In the genomic region with DNA sequence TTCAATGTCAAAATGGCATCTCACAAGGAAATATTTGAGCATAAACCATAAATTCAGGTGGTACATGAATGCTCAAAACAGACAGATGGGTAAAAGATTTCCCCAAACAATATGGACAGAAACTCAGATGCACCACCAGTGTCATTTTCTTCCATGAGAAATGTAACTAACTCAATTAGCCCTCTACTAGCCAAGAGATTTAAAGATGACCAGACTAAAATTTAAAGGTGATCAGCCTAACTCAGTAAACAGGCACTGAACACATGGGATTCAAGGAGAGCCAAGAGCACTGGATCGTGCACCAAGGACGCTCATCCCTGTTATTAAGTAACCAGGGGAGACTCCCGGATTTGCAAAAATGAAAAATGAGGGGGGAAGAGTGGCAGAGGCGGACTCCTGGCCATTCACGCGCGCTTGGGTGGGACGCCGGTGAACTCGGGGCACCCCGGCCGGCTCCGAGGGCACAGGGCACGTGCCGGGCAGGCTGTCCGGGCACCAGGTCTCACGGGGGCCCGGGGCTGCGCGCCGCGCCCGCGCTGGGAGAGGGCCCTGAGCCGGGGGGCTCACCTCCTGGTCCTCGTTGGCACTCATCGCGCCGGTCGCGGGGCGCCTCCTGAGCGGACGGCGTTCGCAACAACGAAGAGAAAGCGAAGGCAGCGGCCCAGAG, we compare ENCODE assay signal across 9 cellular contexts. TPM values are rescaled to one million over a fixed set of nuclear protein-coding genes. Genes with fewer than 3 reads are reported as not detected.
DNase-seq lines count a peak whose midpoint lies in the region; ATAC-seq, FAIRE-seq and TF ChIP-seq lines count a peak whose summit lies in the region.
"Had no signal": no experiment of that assay in that cellular context is flagged by ENCODE, and none has a peak within 500 bp of the region (broad histone marks: within the 10 kb centered on the region; RNA-seq: fewer than 3 reads in every experiment).

No MANE protein-coding gene starts in this region.

- peak overlapping the region; percentile 71 to 92 (median 88) for H3K27ac ChIP-seq in pancreas

- peaks cover 62% of the 10 kb centered on the region for H3K79me2 ChIP-seq in Loucy (ENCODE audit: insufficient read depth, low read length)

- no peak for TF ChIP-seq CTCF in GM20000 (IDR thresholded peaks at IDR 0.05; ENCODE audit: extremely low read depth, missing control alignments)
- TF ChIP-seq CTCF in Loucy (conservative IDR thresholded peaks at IDR 0.05; ENCODE audit: low read length): no peak
- peak in 1 of 4 donors; percentile 3 for TF ChIP-seq CTCF in pancreas (IDR thresholded peaks at IDR 0.05)

- H3K36me3 ChIP-seq in Loucy (ENCODE audit: insufficient read depth, low read length) (no peaks in the 10 kb centered on the region), pancreas (no peaks in the 10 kb centered on the region)

- intact Hi-C loops in pancreas (cut with DNase I): no loop called here

- peaks cover 10% of the 10 kb centered on the region for H4K20me1 ChIP-seq in Loucy (ENCODE audit: insufficient read depth, low read length, poor library complexity, severe bottlenecking)

- no peak for FAIRE-seq in pancreas (lab: Jason Lieb, UNC)
- FAIRE-seq: TTC549 had no signal

- H3K27me3 ChIP-seq in Loucy (ENCODE audit: insufficient read depth, low read length, poor library complexity, severe bottlenecking) (no peaks in the 10 kb centered on the region), pancreas (no peaks in the 10 kb centered on the region)

- H3K4me1 ChIP-seq in Loucy (ENCODE audit: insufficient read depth, low read length, poor library complexity, severe bottlenecking): peaks cover 38% of the 10 kb centered on the region
- H3K4me1 ChIP-seq in pancreas: peaks cover 11 to 18% (median 14%) of the 10 kb centered on the region in 3 donors

- H3K4me3 ChIP-seq in Loucy (ENCODE audit: low read length, poor library complexity, severe bottlenecking): peak overlapping the region; percentile 96
- peak overlapping the region; percentile 69 to 98 (median 90) for H3K4me3 ChIP-seq in pancreas

- H2AFZ ChIP-seq in Loucy (ENCODE audit: low read length): peak overlapping the region; percentile 85

- H3K9me2 ChIP-seq in Loucy (replicated peaks; ENCODE audit: low read depth, low read length): no peaks in the 10 kb centered on the region

- H3K36me3 Mint-ChIP-seq in activated T-helper 17 cell treated with anti-CD3 and anti-CD28 coated beads, Interleukin-2, amount 50 U/mL, for 72 hours (ENCODE audit: low read depth): peaks cover 31% of the 10 kb centered on the region

- H3K4me3 Mint-ChIP-seq in activated T-helper 17 cell treated with anti-CD3 and anti-CD28 coated beads, Interleukin-2, amount 50 U/mL, for 72 hours: peak overlapping the region; percentile 84

- DNase-seq in COLO668 (lab: John Stamatoyannopoulos, UW; ENCODE audit: unreplicated experiment) (peak; percentile 13), GM20000 (ENCODE audit: low spot score) (peak; percentile 49), glomerular visceral epithelial cell (ENCODE audit: extremely low spot score) (peak; percentile 40), pancreas (peak in 4 of 6 donors; percentile 17 to 65 (median 44)), foreskin melanocyte (no peak), SIG-M5 (lab: John Stamatoyannopoulos, UW) (no peak)

- H3F3A ChIP-seq in Loucy (ENCODE audit: low read depth): no peaks in the 10 kb centered on the region

- H3K27me3 Mint-ChIP-seq in activated T-helper 17 cell treated with anti-CD3 and anti-CD28 coated beads, Interleukin-2, amount 50 U/mL, for 72 hours: no peaks in the 10 kb centered on the region

- peak overlapping the region; percentile 72 for H3K4me2 ChIP-seq in Loucy (ENCODE audit: low read depth, low read length, poor library complexity, severe bottlenecking)

- peak overlapping the region; percentile 82 for H3K9ac ChIP-seq in Loucy (ENCODE audit: low read depth, low read length, poor library complexity, severe bottlenecking)

- no peaks in the 10 kb centered on the region for H3K9me3 ChIP-seq in Loucy (ENCODE audit: insufficient read depth, low read depth, low read length)
- no peaks in the 10 kb centered on the region for H3K9me3 ChIP-seq in pancreas

- 0 to 1% methylated on average over 28 to 37 of the region's 39 CpGs for WGBS in pancreas, 2 donors

- H3K4me1 Mint-ChIP-seq in activated T-helper 17 cell treated with anti-CD3 and anti-CD28 coated beads, Interleukin-2, amount 50 U/mL, for 72 hours: peaks cover 22% of the 10 kb centered on the region

- H3K9me3 Mint-ChIP-seq in activated T-helper 17 cell treated with anti-CD3 and anti-CD28 coated beads, Interleukin-2, amount 50 U/mL, for 72 hours: no peaks in the 10 kb centered on the region

- peak overlapping the region; percentile 79 for H3K27ac Mint-ChIP-seq in activated T-helper 17 cell treated with anti-CD3 and anti-CD28 coated beads, Interleukin-2, amount 50 U/mL, for 72 hours

- no peak for ATAC-seq in activated T-helper 17 cell treated with anti-CD3 and anti-CD28 coated beads, Interleukin-2, amount 50 U/mL, for 72 hours (replicated peaks)
- peak; percentile 34 to 58 (median 46) for ATAC-seq in pancreas

RNA-seq across cellular contexts. Expression of a gene that starts 0.5 kb away (rescaled TPM):
- total RNA-seq in activated T-helper 17 cell treated with anti-CD3 and anti-CD28 coated beads, Interleukin-2, amount 50 U/mL, for 72 hours: 10 to 100 TPM in 1 of 2 donors, 1 to 10 TPM in 1; 8.8 to 16.7 TPM
- 10 to 100 TPM in 5 of 6 donors, 1 to 10 TPM in 1; 9.1 to 14.0 (median 12.8) TPM for total RNA-seq in pancreas
- 10 to 100 TPM in 1 of 2 donors, 1 to 10 TPM in 1; 8.5 to 15.4 TPM for polyA plus RNA-seq in pancreas

RNA-seq across cellular contexts. Expression of a gene that starts 0.6 kb away (rescaled TPM):
- total RNA-seq in activated T-helper 17 cell treated with anti-CD3 and anti-CD28 coated beads, Interleukin-2, amount 50 U/mL, for 72 hours: 10 to 100 TPM; 22.0 to 25.6 TPM
- 10 to 100 TPM; 15.0 to 19.2 (median 16.3) TPM for total RNA-seq in pancreas
- polyA plus RNA-seq in pancreas: 10 to 100 TPM in 1 of 2 donors, 1 to 10 TPM in 1; 8.6 to 12.1 TPM

Comparison
In these comparisons a context has a peak if more than half of its experiments do, and no peak if none do; other contexts are left out.
1. DNase-seq: peak in COLO668 (single experiment), GM20000 (single experiment), glomerular visceral epithelial cell (single experiment) and pancreas (4 of 6); none in foreskin melanocyte (single experiment) and SIG-M5 (single experiment).